Comparison of ENCODE assay signal across 28 cellular contexts in the genomic region with DNA sequence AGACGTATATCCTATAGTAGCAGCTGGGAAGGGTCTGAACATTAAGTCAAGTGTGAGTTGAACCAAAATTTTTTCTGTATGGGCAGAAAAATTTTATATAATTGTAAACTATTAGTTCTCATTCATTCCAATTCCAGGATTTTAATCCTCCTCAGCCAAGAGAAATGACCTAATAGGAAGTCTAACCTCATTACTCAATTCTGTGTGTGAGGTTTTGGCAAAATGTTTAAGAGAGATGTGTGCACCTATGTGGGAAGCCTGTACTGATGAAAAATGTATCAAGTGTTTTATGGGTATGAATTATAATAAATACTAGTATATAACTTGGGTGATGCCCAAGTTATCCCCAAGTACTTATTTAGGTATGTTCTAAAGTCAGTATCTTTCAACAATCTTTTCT.
A peak's percentile ranks its signal among the peaks of the same experiment; 100 is the strongest.
DNase-seq lines count a peak whose midpoint lies in the region; ATAC-seq, FAIRE-seq and TF ChIP-seq lines count a peak whose summit lies in the region.
"Had no signal": no experiment of that assay in that cellular context is flagged by ENCODE, and none has a peak within 500 bp of the region (broad histone marks: within the 10 kb centered on the region; RNA-seq: fewer than 3 reads in every experiment).

No MANE protein-coding gene starts in this region.

- H3K79me2 ChIP-seq in smooth muscle cell (ENCODE audit: low read depth) = no peaks in the 10 kb centered on the region

- H3K4me2 ChIP-seq in smooth muscle cell = peak overlapping the region; percentile 56

- H3K27me3 ChIP-seq in smooth muscle cell (ENCODE audit: low read depth) = no peaks in the 10 kb centered on the region
- H3K27me3 ChIP-seq: dorsolateral prefrontal cortex, heart right ventricle, vagina had no signal

- peak; percentile 27; the same call in 1 of the 3 replicates for ATAC-seq in SK-N-SH treated with all-trans-retinoic acid at 6 μM for 48 hours
- ATAC-seq in GM19455 (IDR thresholded peaks at IDR 0.05; ENCODE audit: unreplicated experiment) = no peak
- ATAC-seq: activated CD8-positive, alpha-beta T cell treated with anti-CD3 and anti-CD28 coated beads, Interleukin-2, amount 10 ng/mL, durations not matched to agents 7 days and 5 days had no signal

- WGBS in smooth muscle cell (ENCODE audit: low lambda C conversion rate) = 83% methylated on average over 1 of the region's 1 CpG

- DNase-seq in NCI-H2171 treated with DMSO at 0.1 percent for 48 hours (lab: John Stamatoyannopoulos, UW) (peak; percentile 17), NCI-H2171 (lab: John Stamatoyannopoulos, UW) (no peak), glomerular visceral epithelial cell (ENCODE audit: extremely low spot score) (peak; percentile 21), smooth muscle cell (lab: John Stamatoyannopoulos, UW; ENCODE audit: unreplicated experiment) (no peak), GM19239 (ENCODE audit: insufficient read length, low spot score) (no peak)
- DNase-seq in activated T-cell treated with anti-CD3 and anti-CD28 coated beads, Interleukin-2, amount 50 U/mL, for 1 hour = no peak
- DNase-seq: activated CD8-positive, alpha-beta T cell treated with anti-CD3 and anti-CD28 coated beads, Interleukin-2, amount 10 ng/mL, durations not matched to agents 7 days and 5 days; activated effector memory CD4-positive, alpha-beta T cell treated with anti-CD3 and anti-CD28 coated beads, Interleukin-2, amount 50 U/mL, for 16 hours; activated naive CD8-positive, alpha-beta T cell treated with anti-CD3 and anti-CD28 coated beads for 36 hours; activated T-cell treated with anti-CD3 and anti-CD28 coated beads for 4 hours; AML-193; CD4-positive, alpha-beta T cell; cerebellar nuclear complex; dorsolateral prefrontal cortex; heart right ventricle; mammary epithelial cell; NCI-H1105; NCI-H1930; NCI-H82; RPMI8226; T-helper 2 cell had no signal

- H3K4me3 ChIP-seq in smooth muscle cell = no peak overlapping the region
- H3K4me3 ChIP-seq: dorsolateral prefrontal cortex, heart right ventricle, prostate gland, vagina had no signal

- peak overlapping the region; percentile 37 for H3K27ac ChIP-seq in smooth muscle cell (ENCODE audit: low read depth)
- H3K27ac ChIP-seq: 22Rv1, dorsolateral prefrontal cortex, prostate gland, vagina had no signal

- H2AFZ ChIP-seq in smooth muscle cell (ENCODE audit: low read depth) = no peak overlapping the region

- H3K36me3 ChIP-seq in smooth muscle cell (ENCODE audit: low read depth) = no peaks in the 10 kb centered on the region
- H3K36me3 ChIP-seq: heart right ventricle, prostate gland, vagina had no signal

- TF ChIP-seq CTCF in smooth muscle cell (IDR thresholded peaks at IDR 0.05; ENCODE audit: borderline replicate concordance, insufficient read depth, poor library complexity, severe bottlenecking) = no peak

- no peaks in the 10 kb centered on the region for H3F3A ChIP-seq in smooth muscle cell (ENCODE audit: low read depth)

- H4K20me1 ChIP-seq in smooth muscle cell (ENCODE audit: low read depth) = peaks cover 4% of the 10 kb centered on the region

- no peak overlapping the region for H3K9ac ChIP-seq in smooth muscle cell (ENCODE audit: low read depth)

- peaks cover 31% of the 10 kb centered on the region for H3K4me1 ChIP-seq in smooth muscle cell (ENCODE audit: low read depth)
- H3K4me1 ChIP-seq: prostate gland, vagina had no signal

- no peaks in the 10 kb centered on the region for H3K9me3 ChIP-seq in smooth muscle cell (replicated peaks; ENCODE audit: low read depth)
- H3K9me3 ChIP-seq: heart right ventricle, prostate gland, vagina had no signal

- no peak for FAIRE-seq in GM19239 (lab: Jason Lieb, UNC)
- FAIRE-seq: endothelial cell of umbilical vein, H54 had no signal

TF ChIP-seq in SK-N-SH treated with all-trans-retinoic acid at 6 μM for 48 hours, 23 proteins besides CTCF, POLR2A, EP300 and RAD21 (continues in another document):
- TF ChIP-seq ZNF8 (CRISPR knock-in tag; IDR thresholded peaks at IDR 0.05) (no peak), SNAI2 (CRISPR knock-in tag; IDR thresholded peaks at IDR 0.05) (no peak), OSR1 (CRISPR knock-in tag; IDR thresholded peaks at IDR 0.05) (no peak), BACH2 (CRISPR knock-in tag; IDR thresholded peaks at IDR 0.05; ENCODE audit: borderline replicate concordance) (no peak), ZNF565 (CRISPR knock-in tag; conservative IDR thresholded peaks at IDR 0.05; ENCODE audit: low read depth) (no peak), CSDC2 (CRISPR knock-in tag; IDR thresholded peaks at IDR 0.05) (no peak), RARB (CRISPR knock-in tag; IDR thresholded peaks at IDR 0.05) (no peak), TOX (CRISPR knock-in tag; IDR thresholded peaks at IDR 0.05; ENCODE audit: borderline replicate concordance) (no peak), ISL1 (CRISPR knock-in tag; IDR thresholded peaks at IDR 0.05) (no peak), PPARA (CRISPR knock-in tag; IDR thresholded peaks at IDR 0.05; ENCODE audit: borderline replicate concordance) (no peak), GLIS3 (CRISPR knock-in tag; IDR thresholded peaks at IDR 0.05) (no peak), ZFP3 (CRISPR knock-in tag; IDR thresholded peaks at IDR 0.05) (no peak)
- TF ChIP-seq, protein P1, sequence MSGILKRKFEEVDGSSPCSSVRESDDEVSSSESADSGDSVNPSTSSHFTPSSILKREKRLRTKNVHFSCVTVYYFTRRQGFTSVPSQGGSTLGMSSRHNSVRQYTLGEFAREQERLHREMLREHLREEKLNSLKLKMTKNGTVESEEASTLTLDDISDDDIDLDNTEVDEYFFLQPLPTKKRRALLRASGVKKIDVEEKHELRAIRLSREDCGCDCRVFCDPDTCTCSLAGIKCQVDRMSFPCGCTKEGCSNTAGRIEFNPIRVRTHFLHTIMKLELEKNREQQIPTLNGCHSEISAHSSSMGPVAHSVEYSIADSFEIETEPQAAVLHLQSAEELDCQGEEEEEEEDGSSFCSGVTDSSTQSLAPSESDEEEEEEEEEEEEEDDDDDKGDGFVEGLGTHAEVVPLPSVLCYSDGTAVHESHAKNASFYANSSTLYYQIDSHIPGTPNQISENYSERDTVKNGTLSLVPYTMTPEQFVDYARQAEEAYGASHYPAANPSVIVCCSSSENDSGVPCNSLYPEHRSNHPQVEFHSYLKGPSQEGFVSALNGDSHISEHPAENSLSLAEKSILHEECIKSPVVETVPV (CRISPR knock-in tag; IDR thresholded peaks at IDR 0.05) = no peak
- TF ChIP-seq, protein P2, sequence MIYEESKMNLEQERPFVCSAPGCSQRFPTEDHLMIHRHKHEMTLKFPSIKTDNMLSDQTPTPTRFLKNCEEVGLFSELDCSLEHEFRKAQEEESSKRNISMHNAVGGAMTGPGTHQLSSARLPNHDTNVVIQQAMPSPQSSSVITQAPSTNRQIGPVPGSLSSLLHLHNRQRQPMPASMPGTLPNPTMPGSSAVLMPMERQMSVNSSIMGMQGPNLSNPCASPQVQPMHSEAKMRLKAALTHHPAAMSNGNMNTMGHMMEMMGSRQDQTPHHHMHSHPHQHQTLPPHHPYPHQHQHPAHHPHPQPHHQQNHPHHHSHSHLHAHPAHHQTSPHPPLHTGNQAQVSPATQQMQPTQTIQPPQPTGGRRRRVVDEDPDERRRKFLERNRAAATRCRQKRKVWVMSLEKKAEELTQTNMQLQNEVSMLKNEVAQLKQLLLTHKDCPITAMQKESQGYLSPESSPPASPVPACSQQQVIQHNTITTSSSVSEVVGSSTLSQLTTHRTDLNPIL (CRISPR knock-in tag; IDR thresholded peaks at IDR 0.05; ENCODE audit: low read depth) = no peak
- TF ChIP-seq, protein P3, sequence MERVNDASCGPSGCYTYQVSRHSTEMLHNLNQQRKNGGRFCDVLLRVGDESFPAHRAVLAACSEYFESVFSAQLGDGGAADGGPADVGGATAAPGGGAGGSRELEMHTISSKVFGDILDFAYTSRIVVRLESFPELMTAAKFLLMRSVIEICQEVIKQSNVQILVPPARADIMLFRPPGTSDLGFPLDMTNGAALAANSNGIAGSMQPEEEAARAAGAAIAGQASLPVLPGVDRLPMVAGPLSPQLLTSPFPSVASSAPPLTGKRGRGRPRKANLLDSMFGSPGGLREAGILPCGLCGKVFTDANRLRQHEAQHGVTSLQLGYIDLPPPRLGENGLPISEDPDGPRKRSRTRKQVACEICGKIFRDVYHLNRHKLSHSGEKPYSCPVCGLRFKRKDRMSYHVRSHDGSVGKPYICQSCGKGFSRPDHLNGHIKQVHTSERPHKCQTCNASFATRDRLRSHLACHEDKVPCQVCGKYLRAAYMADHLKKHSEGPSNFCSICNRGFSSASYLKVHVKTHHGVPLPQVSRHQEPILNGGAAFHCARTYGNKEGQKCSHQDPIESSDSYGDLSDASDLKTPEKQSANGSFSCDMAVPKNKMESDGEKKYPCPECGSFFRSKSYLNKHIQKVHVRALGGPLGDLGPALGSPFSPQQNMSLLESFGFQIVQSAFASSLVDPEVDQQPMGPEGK (CRISPR knock-in tag; IDR thresholded peaks at IDR 0.05; ENCODE audit: borderline replicate concordance) = no peak
- TF ChIP-seq, protein P4, sequence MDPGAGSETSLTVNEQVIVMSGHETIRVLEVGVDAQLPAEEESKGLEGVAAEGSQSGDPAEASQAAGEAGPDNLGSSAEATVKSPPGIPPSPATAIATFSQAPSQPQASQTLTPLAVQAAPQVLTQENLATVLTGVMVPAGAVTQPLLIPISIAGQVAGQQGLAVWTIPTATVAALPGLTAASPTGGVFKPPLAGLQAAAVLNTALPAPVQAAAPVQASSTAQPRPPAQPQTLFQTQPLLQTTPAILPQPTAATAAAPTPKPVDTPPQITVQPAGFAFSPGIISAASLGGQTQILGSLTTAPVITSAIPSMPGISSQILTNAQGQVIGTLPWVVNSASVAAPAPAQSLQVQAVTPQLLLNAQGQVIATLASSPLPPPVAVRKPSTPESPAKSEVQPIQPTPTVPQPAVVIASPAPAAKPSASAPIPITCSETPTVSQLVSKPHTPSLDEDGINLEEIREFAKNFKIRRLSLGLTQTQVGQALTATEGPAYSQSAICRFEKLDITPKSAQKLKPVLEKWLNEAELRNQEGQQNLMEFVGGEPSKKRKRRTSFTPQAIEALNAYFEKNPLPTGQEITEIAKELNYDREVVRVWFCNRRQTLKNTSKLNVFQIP (CRISPR knock-in tag; IDR thresholded peaks at IDR 0.05; ENCODE audit: borderline replicate concordance, low read depth) = no peak

Comparison
In these comparisons a context has a peak if more than half of its experiments do, and no peak if none do; other contexts are left out.
1. DNase-seq: peak in NCI-H2171 treated with DMSO at 0.1 percent for 48 hours (single experiment) and glomerular visceral epithelial cell (single experiment); none in NCI-H2171 (single experiment), smooth muscle cell (single experiment), GM19239 (single experiment) and activated T-cell treated with anti-CD3 and anti-CD28 coated beads, Interleukin-2, amount 50 U/mL, for 1 hour (single experiment).